Comparison of ENCODE assay signal across 1 cellular context in the genomic region with DNA sequence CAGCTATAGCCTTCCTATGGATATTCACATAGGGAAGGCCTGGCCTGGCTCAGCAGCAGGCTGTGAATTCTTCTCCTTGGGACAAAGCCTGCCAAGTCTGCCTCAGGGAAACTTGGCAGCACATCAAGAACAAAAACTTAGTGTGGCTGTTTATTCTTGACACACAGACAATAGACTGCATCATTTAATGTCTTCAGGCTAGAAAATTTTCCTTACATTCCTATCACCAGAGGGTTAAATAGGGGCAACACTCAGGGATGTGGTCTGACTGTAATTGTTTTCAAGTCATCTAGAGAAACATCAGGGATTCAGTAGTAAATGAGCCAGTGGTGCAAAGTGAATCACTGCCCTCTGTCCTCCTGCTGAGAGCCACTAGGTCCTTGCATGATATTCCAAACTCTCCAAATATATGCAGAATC.
TF ChIP-seq lines count a peak whose summit lies in the region.

No MANE protein-coding gene starts in this region.

TF ChIP-seq in A549, 52 proteins besides CTCF, POLR2A, EP300 and RAD21 (continued from another document):
- TF ChIP-seq ZSCAN20 (CRISPR knock-in tag; IDR thresholded peaks at IDR 0.05) = no peak
